2 cellular contexts compared by ENCODE assay signal in the genomic region with DNA sequence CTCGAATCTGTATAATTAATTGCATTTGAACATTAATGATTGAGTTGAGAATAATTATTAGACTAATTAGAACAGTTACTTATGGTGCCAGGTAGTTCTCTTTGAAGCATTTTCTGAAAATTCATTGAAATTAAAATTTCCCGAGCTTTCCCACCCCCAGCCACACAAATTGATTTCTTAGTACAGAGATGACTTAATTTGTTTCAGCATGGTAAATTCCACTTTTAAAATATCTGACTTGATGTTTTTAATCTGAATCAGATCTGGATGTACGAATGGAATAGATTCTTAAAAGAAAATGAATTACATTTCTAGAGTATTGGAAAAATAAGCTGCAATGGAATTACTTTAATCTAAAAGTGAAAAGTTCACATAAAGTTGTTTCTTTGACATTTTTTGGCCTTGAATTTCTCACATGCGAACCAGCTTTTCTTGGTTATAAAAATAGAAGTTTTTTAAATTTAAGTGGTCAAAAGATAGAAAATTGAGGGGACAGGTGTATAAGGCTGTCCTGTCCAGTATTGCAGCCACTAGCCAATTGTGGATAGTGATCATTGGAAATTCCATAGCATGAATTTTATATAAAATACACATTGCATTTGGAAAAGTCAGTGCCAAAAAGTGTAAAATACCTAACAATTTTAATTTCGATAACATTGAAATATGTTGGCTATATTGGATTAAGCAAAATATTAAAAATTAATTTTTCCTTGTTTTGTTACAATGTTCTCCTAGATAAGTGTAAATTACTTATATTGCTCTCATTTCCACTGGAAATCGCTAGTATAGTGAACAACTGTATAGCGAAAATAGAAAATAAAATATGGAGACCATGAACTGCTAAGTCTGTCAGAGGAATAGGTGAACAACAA.
A peak's percentile ranks its signal among the peaks of the same experiment; 100 is the strongest.
TF ChIP-seq lines count a peak whose summit lies in the region.

No MANE protein-coding gene starts in this region.

TF ChIP-seq in A549, 52 proteins besides CTCF, POLR2A, EP300 and RAD21 (continued from another document):
- TF ChIP-seq KDM1A (IDR thresholded peaks at IDR 0.05; ENCODE audit: low read depth), result no peak
- no peak for TF ChIP-seq RCOR1 (IDR thresholded peaks at IDR 0.05; ENCODE audit: low read depth, low read length)
- TF ChIP-seq JUNB (IDR thresholded peaks at IDR 0.05), result no peak

TF ChIP-seq in K562, 482 proteins besides CTCF, POLR2A, EP300 and RAD21 (continued from another document and continues in another):
- peak in 1 of 2 experiments; percentile 31; a peak in 1 of 4 replicates for TF ChIP-seq TBL1XR1 (IDR thresholded peaks at IDR 0.05; ENCODE audit: low read length in 2 of 2)
- no peak for TF ChIP-seq CREM (IDR thresholded peaks at IDR 0.05; ENCODE audit: low read depth)
- TF ChIP-seq RBFOX2 (IDR thresholded peaks at IDR 0.05; ENCODE audit: low read depth, low read length), result no peak
- no peak for TF ChIP-seq TAF9B (IDR thresholded peaks at IDR 0.05; ENCODE audit: partially characterized antibody)
- TF ChIP-seq, protein P1, sequence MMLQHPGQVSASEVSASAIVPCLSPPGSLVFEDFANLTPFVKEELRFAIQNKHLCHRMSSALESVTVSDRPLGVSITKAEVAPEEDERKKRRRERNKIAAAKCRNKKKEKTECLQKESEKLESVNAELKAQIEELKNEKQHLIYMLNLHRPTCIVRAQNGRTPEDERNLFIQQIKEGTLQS (IDR thresholded peaks at IDR 0.05), result no peak
- TF ChIP-seq, protein P1 (CRISPR knock-in tag; conservative IDR thresholded peaks at IDR 0.05), result no peak
- TF ChIP-seq, protein P2, sequence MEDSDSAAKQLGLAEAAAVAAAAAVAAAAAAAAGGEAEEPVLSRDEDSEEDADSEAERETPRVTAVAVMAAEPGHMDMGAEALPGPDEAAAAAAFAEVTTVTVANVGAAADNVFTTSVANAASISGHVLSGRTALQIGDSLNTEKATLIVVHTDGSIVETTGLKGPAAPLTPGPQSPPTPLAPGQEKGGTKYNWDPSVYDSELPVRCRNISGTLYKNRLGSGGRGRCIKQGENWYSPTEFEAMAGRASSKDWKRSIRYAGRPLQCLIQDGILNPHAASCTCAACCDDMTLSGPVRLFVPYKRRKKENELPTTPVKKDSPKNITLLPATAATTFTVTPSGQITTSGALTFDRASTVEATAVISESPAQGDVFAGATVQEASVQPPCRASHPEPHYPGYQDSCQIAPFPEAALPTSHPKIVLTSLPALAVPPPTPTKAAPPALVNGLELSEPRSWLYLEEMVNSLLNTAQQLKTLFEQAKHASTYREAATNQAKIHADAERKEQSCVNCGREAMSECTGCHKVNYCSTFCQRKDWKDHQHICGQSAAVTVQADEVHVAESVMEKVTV (CRISPR knock-in tag; IDR thresholded peaks at IDR 0.05), result peak; percentile 65; the same call in 1 of the 2 replicates
- TF ChIP-seq ZNF23 (CRISPR knock-in tag; IDR thresholded peaks at IDR 0.05), result no peak
- peak; percentile 73 for TF ChIP-seq U2AF1 (optimal IDR thresholded peaks at IDR 0.05; ENCODE audit: low read depth, low read length)
- peak; percentile 44; the same call in 1 of the 2 replicates for TF ChIP-seq ELF1 (tag; IDR thresholded peaks at IDR 0.05)
- TF ChIP-seq NR2C2 (CRISPR knock-in tag; IDR thresholded peaks at IDR 0.05), result no peak
- TF ChIP-seq NR2C2 (tag; IDR thresholded peaks at IDR 0.05), result peak; percentile 6; the same call in 1 of the 2 replicates
- TF ChIP-seq NR2F6 (CRISPR knock-in tag; IDR thresholded peaks at IDR 0.05), result no peak
- TF ChIP-seq DACH1 (IDR thresholded peaks at IDR 0.05; ENCODE audit: partially characterized antibody), result peak; percentile 35
- TF ChIP-seq SNIP1 (IDR thresholded peaks at IDR 0.05; ENCODE audit: low read depth), result 0 out of 2 replicates have a peak, but pooled peaks have one; percentile 2
- peak; percentile 48; the same call in 1 of the 2 replicates for TF ChIP-seq ZNF445 (CRISPR knock-in tag; IDR thresholded peaks at IDR 0.05; ENCODE audit: low read depth)
- peak; percentile 53; the same call in 1 of the 2 replicates for TF ChIP-seq ZNF444 (CRISPR knock-in tag; IDR thresholded peaks at IDR 0.05)
- TF ChIP-seq ZNF24 (IDR thresholded peaks at IDR 0.05), result no peak
- TF ChIP-seq, protein P3, sequence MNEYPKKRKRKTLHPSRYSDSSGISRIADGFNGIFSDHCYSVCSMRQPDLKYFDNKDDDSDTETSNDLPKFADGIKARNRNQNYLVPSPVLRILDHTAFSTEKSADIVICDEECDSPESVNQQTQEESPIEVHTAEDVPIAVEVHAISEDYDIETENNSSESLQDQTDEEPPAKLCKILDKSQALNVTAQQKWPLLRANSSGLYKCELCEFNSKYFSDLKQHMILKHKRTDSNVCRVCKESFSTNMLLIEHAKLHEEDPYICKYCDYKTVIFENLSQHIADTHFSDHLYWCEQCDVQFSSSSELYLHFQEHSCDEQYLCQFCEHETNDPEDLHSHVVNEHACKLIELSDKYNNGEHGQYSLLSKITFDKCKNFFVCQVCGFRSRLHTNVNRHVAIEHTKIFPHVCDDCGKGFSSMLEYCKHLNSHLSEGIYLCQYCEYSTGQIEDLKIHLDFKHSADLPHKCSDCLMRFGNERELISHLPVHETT (CRISPR knock-in tag; conservative IDR thresholded peaks at IDR 0.05 in 1 of 2, IDR thresholded peaks at IDR 0.05 in 1 of 2), result peak in 1 of 2 experiments; percentile 50; a peak in 1 of 4 replicates
- TF ChIP-seq, protein P4, sequence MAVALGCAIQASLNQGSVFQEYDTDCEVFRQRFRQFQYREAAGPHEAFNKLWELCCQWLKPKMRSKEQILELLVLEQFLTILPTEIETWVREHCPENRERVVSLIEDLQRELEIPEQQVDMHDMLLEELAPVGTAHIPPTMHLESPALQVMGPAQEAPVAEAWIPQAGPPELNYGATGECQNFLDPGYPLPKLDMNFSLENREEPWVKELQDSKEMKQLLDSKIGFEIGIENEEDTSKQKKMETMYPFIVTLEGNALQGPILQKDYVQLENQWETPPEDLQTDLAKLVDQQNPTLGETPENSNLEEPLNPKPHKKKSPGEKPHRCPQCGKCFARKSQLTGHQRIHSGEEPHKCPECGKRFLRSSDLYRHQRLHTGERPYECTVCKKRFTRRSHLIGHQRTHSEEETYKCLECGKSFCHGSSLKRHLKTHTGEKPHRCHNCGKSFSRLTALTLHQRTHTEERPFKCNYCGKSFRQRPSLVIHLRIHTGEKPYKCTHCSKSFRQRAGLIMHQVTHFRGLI (CRISPR knock-in tag; IDR thresholded peaks at IDR 0.05), result no peak
- TF ChIP-seq PTTG1 (tag; IDR thresholded peaks at IDR 0.05; ENCODE audit: low read depth), result no peak
- no peak for TF ChIP-seq SNRNP70 (optimal IDR thresholded peaks at IDR 0.05; ENCODE audit: low read depth, low read length)
- TF ChIP-seq SMAD3 (CRISPR knock-in tag; conservative IDR thresholded peaks at IDR 0.05), result no peak
- TF ChIP-seq, protein P5, sequence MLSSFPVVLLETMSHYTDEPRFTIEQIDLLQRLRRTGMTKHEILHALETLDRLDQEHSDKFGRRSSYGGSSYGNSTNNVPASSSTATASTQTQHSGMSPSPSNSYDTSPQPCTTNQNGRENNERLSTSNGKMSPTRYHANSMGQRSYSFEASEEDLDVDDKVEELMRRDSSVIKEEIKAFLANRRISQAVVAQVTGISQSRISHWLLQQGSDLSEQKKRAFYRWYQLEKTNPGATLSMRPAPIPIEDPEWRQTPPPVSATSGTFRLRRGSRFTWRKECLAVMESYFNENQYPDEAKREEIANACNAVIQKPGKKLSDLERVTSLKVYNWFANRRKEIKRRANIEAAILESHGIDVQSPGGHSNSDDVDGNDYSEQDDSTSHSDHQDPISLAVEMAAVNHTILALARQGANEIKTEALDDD (IDR thresholded peaks at IDR 0.05), result no peak
- TF ChIP-seq SIN3A (IDR thresholded peaks at IDR 0.05; ENCODE audit: borderline replicate concordance in 2 of 2, control insufficient read depth in 1 of 2, low read depth in 2 of 2, low read length in 2 of 2), result peak in 1 of 2 experiments; percentile 37; a peak in 1 of 4 replicates
- TF ChIP-seq TCF7L2 (IDR thresholded peaks at IDR 0.05; ENCODE audit: low read depth, low read length), result no peak
- no peak for TF ChIP-seq GATAD2B (IDR thresholded peaks at IDR 0.05; ENCODE audit: borderline replicate concordance)
- no peak for TF ChIP-seq KDM2B (CRISPR knock-in tag; IDR thresholded peaks at IDR 0.05)
- TF ChIP-seq ZNF263 (CRISPR knock-in tag; IDR thresholded peaks at IDR 0.05; ENCODE audit: borderline replicate concordance), result no peak
- TF ChIP-seq, protein P6, sequence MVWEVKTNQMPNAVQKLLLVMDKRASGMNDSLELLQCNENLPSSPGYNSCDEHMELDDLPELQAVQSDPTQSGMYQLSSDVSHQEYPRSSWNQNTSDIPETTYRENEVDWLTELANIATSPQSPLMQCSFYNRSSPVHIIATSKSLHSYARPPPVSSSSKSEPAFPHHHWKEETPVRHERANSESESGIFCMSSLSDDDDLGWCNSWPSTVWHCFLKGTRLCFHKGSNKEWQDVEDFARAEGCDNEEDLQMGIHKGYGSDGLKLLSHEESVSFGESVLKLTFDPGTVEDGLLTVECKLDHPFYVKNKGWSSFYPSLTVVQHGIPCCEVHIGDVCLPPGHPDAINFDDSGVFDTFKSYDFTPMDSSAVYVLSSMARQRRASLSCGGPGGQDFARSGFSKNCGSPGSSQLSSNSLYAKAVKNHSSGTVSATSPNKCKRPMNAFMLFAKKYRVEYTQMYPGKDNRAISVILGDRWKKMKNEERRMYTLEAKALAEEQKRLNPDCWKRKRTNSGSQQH (CRISPR knock-in tag; IDR thresholded peaks at IDR 0.05), result peak; percentile 42; the same call in 1 of the 2 replicates
- no peak for TF ChIP-seq ZNF589 (CRISPR knock-in tag; IDR thresholded peaks at IDR 0.05; ENCODE audit: low read depth)
- TF ChIP-seq FOXA3 (CRISPR knock-in tag; conservative IDR thresholded peaks at IDR 0.05 in 1 of 2, IDR thresholded peaks at IDR 0.05 in 1 of 2), result peak in 1 of 2 experiments; percentile 47; a peak in 2 of 4 replicates
- TF ChIP-seq NFE2 (IDR thresholded peaks at IDR 0.05; ENCODE audit: low read depth), result no peak
- TF ChIP-seq, protein P7, sequence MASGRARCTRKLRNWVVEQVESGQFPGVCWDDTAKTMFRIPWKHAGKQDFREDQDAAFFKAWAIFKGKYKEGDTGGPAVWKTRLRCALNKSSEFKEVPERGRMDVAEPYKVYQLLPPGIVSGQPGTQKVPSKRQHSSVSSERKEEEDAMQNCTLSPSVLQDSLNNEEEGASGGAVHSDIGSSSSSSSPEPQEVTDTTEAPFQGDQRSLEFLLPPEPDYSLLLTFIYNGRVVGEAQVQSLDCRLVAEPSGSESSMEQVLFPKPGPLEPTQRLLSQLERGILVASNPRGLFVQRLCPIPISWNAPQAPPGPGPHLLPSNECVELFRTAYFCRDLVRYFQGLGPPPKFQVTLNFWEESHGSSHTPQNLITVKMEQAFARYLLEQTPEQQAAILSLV (tag; IDR thresholded peaks at IDR 0.05), result no peak
- TF ChIP-seq KLF16 (IDR thresholded peaks at IDR 0.05), result no peak
- TF ChIP-seq ZNF282 (CRISPR knock-in tag; IDR thresholded peaks at IDR 0.05), result no peak
- TF ChIP-seq XRCC3 (IDR thresholded peaks at IDR 0.05), result 0 out of 2 replicates have a peak, but pooled peaks have one; percentile 47
- no peak for TF ChIP-seq SMARCA4 (IDR thresholded peaks at IDR 0.05)
- TF ChIP-seq SRF (CRISPR knock-in tag; IDR thresholded peaks at IDR 0.05), result peak in 1 of 2 experiments; percentile 64; a peak in 1 of 4 replicates
- TF ChIP-seq ETV5 (CRISPR knock-in tag; IDR thresholded peaks at IDR 0.05; ENCODE audit: low read depth), result no peak
- TF ChIP-seq, protein P8, sequence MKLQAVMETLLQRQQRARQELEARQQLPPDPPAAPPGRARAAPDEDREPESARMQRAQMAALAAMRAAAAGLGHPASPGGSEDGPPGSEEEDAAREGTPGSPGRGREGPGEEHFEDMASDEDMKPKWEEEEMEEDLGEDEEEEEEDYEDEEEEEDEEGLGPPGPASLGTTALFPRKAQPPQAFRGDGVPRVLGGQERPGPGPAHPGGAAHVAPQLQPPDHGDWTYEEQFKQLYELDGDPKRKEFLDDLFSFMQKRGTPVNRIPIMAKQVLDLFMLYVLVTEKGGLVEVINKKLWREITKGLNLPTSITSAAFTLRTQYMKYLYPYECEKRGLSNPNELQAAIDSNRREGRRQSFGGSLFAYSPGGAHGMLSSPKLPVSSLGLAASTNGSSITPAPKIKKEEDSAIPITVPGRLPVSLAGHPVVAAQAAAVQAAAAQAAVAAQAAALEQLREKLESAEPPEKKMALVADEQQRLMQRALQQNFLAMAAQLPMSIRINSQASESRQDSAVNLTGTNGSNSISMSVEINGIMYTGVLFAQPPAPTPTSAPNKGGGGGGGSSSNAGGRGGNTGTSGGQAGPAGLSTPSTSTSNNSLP (IDR thresholded peaks at IDR 0.05; ENCODE audit: borderline replicate concordance, low read depth, low read length), result peak; percentile 48; the same call in 1 of the 2 replicates
- 0 out of 2 replicates have a peak, but pooled peaks have one; percentile 21 for TF ChIP-seq KLF10 (CRISPR knock-in tag; IDR thresholded peaks at IDR 0.05)
- no peak for TF ChIP-seq CTBP1 (IDR thresholded peaks at IDR 0.05; ENCODE audit: borderline replicate concordance)
- TF ChIP-seq PCBP2 (IDR thresholded peaks at IDR 0.05; ENCODE audit: low read depth, low read length, poor library complexity, severe bottlenecking), result no peak
- 0 out of 2 replicates have a peak, but pooled peaks have one; percentile 74 for TF ChIP-seq ZNF174 (CRISPR knock-in tag; IDR thresholded peaks at IDR 0.05)
- no peak for TF ChIP-seq NFIX (CRISPR knock-in tag; IDR thresholded peaks at IDR 0.05; ENCODE audit: low read depth)
- TF ChIP-seq IFI16 (CRISPR knock-in tag; IDR thresholded peaks at IDR 0.05), result no peak
- peak; percentile 32; the same call in 1 of the 2 replicates for TF ChIP-seq GTF2F1 (IDR thresholded peaks at IDR 0.05; ENCODE audit: low read depth, low read length)
- no peak for TF ChIP-seq SMAD1 (IDR thresholded peaks at IDR 0.05; ENCODE audit: low read depth, low read length, partially characterized antibody)
- no peak; a peak in 1 of 4 replicates for TF ChIP-seq MAZ (CRISPR knock-in tag; conservative IDR thresholded peaks at IDR 0.05 in 1 of 2, IDR thresholded peaks at IDR 0.05 in 1 of 2)
- TF ChIP-seq FUS (optimal IDR thresholded peaks at IDR 0.05; ENCODE audit: low read depth, low read length), result peak; percentile 35
- TF ChIP-seq ZNF644 (tag; IDR thresholded peaks at IDR 0.05; ENCODE audit: low read depth), result peak; percentile 51; the same call in 1 of the 2 replicates
- no peak for TF ChIP-seq RBM34 (IDR thresholded peaks at IDR 0.05; ENCODE audit: borderline replicate concordance, insufficient read depth, low read length)
- TF ChIP-seq, protein P9, sequence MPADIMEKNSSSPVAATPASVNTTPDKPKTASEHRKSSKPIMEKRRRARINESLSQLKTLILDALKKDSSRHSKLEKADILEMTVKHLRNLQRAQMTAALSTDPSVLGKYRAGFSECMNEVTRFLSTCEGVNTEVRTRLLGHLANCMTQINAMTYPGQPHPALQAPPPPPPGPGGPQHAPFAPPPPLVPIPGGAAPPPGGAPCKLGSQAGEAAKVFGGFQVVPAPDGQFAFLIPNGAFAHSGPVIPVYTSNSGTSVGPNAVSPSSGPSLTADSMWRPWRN (IDR thresholded peaks at IDR 0.05; ENCODE audit: low read depth), result no peak
- no peak for TF ChIP-seq ZNF165 (CRISPR knock-in tag; IDR thresholded peaks at IDR 0.05; ENCODE audit: borderline replicate concordance)
